8 cellular contexts compared by ENCODE assay signal in genomic region chr15:72319360-72319984, GRCh38. TPM values are rescaled to one million over a fixed set of nuclear protein-coding genes. Genes with fewer than 3 reads are reported as not detected.
DNase-seq lines count a peak whose midpoint lies in the region; ATAC-seq and TF ChIP-seq lines count a peak whose summit lies in the region.

No MANE protein-coding gene starts in this region.

- H3K27me3 ChIP-seq in MM.1S (replicated peaks; ENCODE audit: insufficient read depth, low read length) (0 out of 2 replicates have a peak, but pooled peaks cover 6% of the 10 kb centered on the region), esophagus muscularis mucosa (no peaks in the 10 kb centered on the region), transverse colon (no peaks in the 10 kb centered on the region)

- DNase-seq in MM.1S (peak; percentile 16), activated T-cell treated with anti-CD3 and anti-CD28 coated beads for 4 hours (peak; percentile 7), esophagus muscularis mucosa (ENCODE audit: extremely low spot score) (peak; percentile 84), transverse colon (peak; percentile 58), HCEC 1CT (no peak)
- peak; percentile 77 for DNase-seq in natural killer cell treated with Interleukin-12 subunit alpha and Interleukin-12 subunit beta and Interleukin-15 and Interleukin-18, amount 100 ng/mL, for 72 hours (ENCODE audit: low spot score)

- H3K27ac ChIP-seq in 22Rv1, result peak overlapping the region; percentile 49
- H3K27ac ChIP-seq in MM.1S (ENCODE audit: low read length), result no peak overlapping the region
- H3K27ac ChIP-seq in esophagus muscularis mucosa (replicated peaks in 1 of 4), result peak overlapping the region in 1 of 4 donors; percentile 23
- no peak overlapping the region for H3K27ac ChIP-seq in transverse colon

- TF ChIP-seq POLR2A in esophagus muscularis mucosa (IDR thresholded peaks at IDR 0.05; ENCODE audit: low read depth), result no peak
- TF ChIP-seq POLR2A in transverse colon (IDR thresholded peaks at IDR 0.05), result no peak

- H3K4me1 ChIP-seq in MM.1S (ENCODE audit: low read length) (no peaks in the 10 kb centered on the region), esophagus muscularis mucosa (peaks cover 5 to 16% (median 14%) of the 10 kb centered on the region in 4 donors), transverse colon (peaks cover 0 to 14% (median 12%) of the 10 kb centered on the region in 4 donors)

- 0 out of 2 replicates have a peak, but pooled peaks cover 9% of the 10 kb centered on the region for H3F3A ChIP-seq in MM.1S (ENCODE audit: insufficient read depth, low read length)

- H3K27me3 Mint-ChIP-seq in natural killer cell treated with Interleukin-12 subunit alpha and Interleukin-12 subunit beta and Interleukin-15 and Interleukin-18, amount 100 ng/mL, for 72 hours, result no peaks in the 10 kb centered on the region

- no peaks in the 10 kb centered on the region for H4K20me1 ChIP-seq in MM.1S (ENCODE audit: insufficient read depth, low read length)

- WGBS in esophagus muscularis mucosa, result 14% methylated on average over 14 of the region's 48 CpGs
- 57% methylated on average over 12 of the region's 48 CpGs; no CpG with 5 or more reads in 1 of the 2 donors for WGBS in transverse colon (ENCODE audit: low coverage in 1 of 2), 2 donors

- H3K4me1 Mint-ChIP-seq in natural killer cell treated with Interleukin-12 subunit alpha and Interleukin-12 subunit beta and Interleukin-15 and Interleukin-18, amount 100 ng/mL, for 72 hours (ENCODE audit: low read depth in 2 of 2), result peaks cover 13 to 18% of the 10 kb centered on the region in 2 donors

- TF ChIP-seq CTCF in 22Rv1 (IDR thresholded peaks at IDR 0.05), result no peak
- TF ChIP-seq CTCF in MM.1S (IDR thresholded peaks at IDR 0.05; ENCODE audit: low read length), result no peak
- TF ChIP-seq CTCF in esophagus muscularis mucosa (IDR thresholded peaks at IDR 0.05), result no peak
- no peak for TF ChIP-seq CTCF in transverse colon (IDR thresholded peaks at IDR 0.05)

- peak overlapping the region; percentile 70 for H3K4me3 Mint-ChIP-seq in natural killer cell treated with Interleukin-12 subunit alpha and Interleukin-12 subunit beta and Interleukin-15 and Interleukin-18, amount 100 ng/mL, for 72 hours

- H3K79me2 ChIP-seq in MM.1S (ENCODE audit: low read length), result no peaks in the 10 kb centered on the region

- peak; percentile 36 for ATAC-seq in GM19452 (IDR thresholded peaks at IDR 0.05; ENCODE audit: unreplicated experiment)
- peak; percentile 77 to 82 for ATAC-seq in natural killer cell treated with Interleukin-12 subunit alpha and Interleukin-12 subunit beta and Interleukin-15 and Interleukin-18, amount 100 ng/mL, for 72 hours

- H3K4me3 ChIP-seq in MM.1S (ENCODE audit: low read length), result no peak overlapping the region
- peak overlapping the region; percentile 54 to 64 (median 58) for H3K4me3 ChIP-seq in esophagus muscularis mucosa
- H3K4me3 ChIP-seq in transverse colon, result peak overlapping the region in 3 of 4 donors; percentile 38 to 62 (median 50)

- H3K36me3 Mint-ChIP-seq in natural killer cell treated with Interleukin-12 subunit alpha and Interleukin-12 subunit beta and Interleukin-15 and Interleukin-18, amount 100 ng/mL, for 72 hours, result peaks cover 7% of the 10 kb centered on the region

- peaks cover 3% of the 10 kb centered on the region for H3K9me3 Mint-ChIP-seq in natural killer cell treated with Interleukin-12 subunit alpha and Interleukin-12 subunit beta and Interleukin-15 and Interleukin-18, amount 100 ng/mL, for 72 hours

- H3K36me3 ChIP-seq in MM.1S (replicated peaks; ENCODE audit: insufficient read depth, low read length) (no peaks in the 10 kb centered on the region), esophagus muscularis mucosa (no peaks in the 10 kb centered on the region), transverse colon (no peaks in the 10 kb centered on the region)

- H3K9ac ChIP-seq in MM.1S (ENCODE audit: low read length), result no peak overlapping the region

- no peaks in the 10 kb centered on the region for H3K9me3 ChIP-seq in MM.1S (replicated peaks; ENCODE audit: insufficient read depth, low read length)
- H3K9me3 ChIP-seq in esophagus muscularis mucosa, result no peaks in the 10 kb centered on the region
- H3K9me3 ChIP-seq in transverse colon, result no peaks in the 10 kb centered on the region

- in situ Hi-C loops in transverse colon (cut with MboI; ENCODE audit: low pct_ligation_motif_present in 1 of 4, low pct_unique_long_range_greater_than_20kb in 1 of 4, low sequenced_read_pairs in 3 of 4), result no loop called here

- intact Hi-C loops in esophagus muscularis mucosa (cut with DNase I) (no loop called here), transverse colon (cut with DNase I; ENCODE audit: low total_unique reads) (no loop called here)

- H3K9me2 ChIP-seq in MM.1S (replicated peaks; ENCODE audit: insufficient read depth, low read length), result no peaks in the 10 kb centered on the region

- H3K27ac Mint-ChIP-seq in natural killer cell treated with Interleukin-12 subunit alpha and Interleukin-12 subunit beta and Interleukin-15 and Interleukin-18, amount 100 ng/mL, for 72 hours, result peak overlapping the region in 1 of 2 donors; percentile 50

- peak overlapping the region; percentile 21; the same call in 1 of the 2 replicates for H3K4me2 ChIP-seq in MM.1S (ENCODE audit: low read depth, low read length)

- H2AFZ ChIP-seq in MM.1S (ENCODE audit: low read length), result no peak overlapping the region

- TF ChIP-seq EP300 in esophagus muscularis mucosa (IDR thresholded peaks at IDR 0.05), result no peak
- TF ChIP-seq EP300 in transverse colon (IDR thresholded peaks at IDR 0.05; ENCODE audit: low read depth), result no peak

RNA-seq across cellular contexts. Expression of gene CELF6, which starts 0.5 kb away (rescaled TPM):
- total RNA-seq in esophagus muscularis mucosa, result 1 to 10 TPM; 1.2 to 4.6 (median 2.5) TPM
- under 1 TPM; 0.92 to 1.00 TPM for total RNA-seq in natural killer cell treated with Interleukin-12 subunit alpha and Interleukin-12 subunit beta and Interleukin-15 and Interleukin-18, amount 100 ng/mL, for 72 hours
- total RNA-seq in transverse colon, result 10 to 100 TPM in 1 of 4 donors, 1 to 10 TPM in 3; 1.5 to 12.9 (median 4.7) TPM

RNA-seq across cellular contexts. Expression of gene PARP6, which starts 47.1 kb away (rescaled TPM):
- total RNA-seq in esophagus muscularis mucosa (10 to 100 TPM; 46.5 to 79.0 (median 53.7) TPM), transverse colon (100 to 1,000 TPM in 1 of 4 donors, 10 to 100 TPM in 3; 44.1 to 152 (median 57.9) TPM)
- 10 to 100 TPM; 48.5 to 80.9 TPM for total RNA-seq in natural killer cell treated with Interleukin-12 subunit alpha and Interleukin-12 subunit beta and Interleukin-15 and Interleukin-18, amount 100 ng/mL, for 72 hours

RNA-seq across cellular contexts. Expression of gene HEXA, which starts 56.3 kb away (rescaled TPM):
- total RNA-seq in esophagus muscularis mucosa (10 to 100 TPM; 51.0 to 59.3 (median 53.6) TPM), transverse colon (10 to 100 TPM; 19.9 to 69.9 (median 50.9) TPM)
- 10 to 100 TPM; 90.3 to 91.7 TPM for total RNA-seq in natural killer cell treated with Interleukin-12 subunit alpha and Interleukin-12 subunit beta and Interleukin-15 and Interleukin-18, amount 100 ng/mL, for 72 hours
